Comparison of ENCODE assay signal across 11 cellular contexts in genomic region chr7:94059747-94060146, GRCh38. TPM values are rescaled to one million over a fixed set of nuclear protein-coding genes. Genes with fewer than 3 reads are reported as not detected.
DNase-seq lines count a peak whose midpoint lies in the region; ATAC-seq and TF ChIP-seq lines count a peak whose summit lies in the region.
"Had no signal": no experiment of that assay in that cellular context is flagged by ENCODE, and none has a peak within 500 bp of the region (broad histone marks: within the 10 kb centered on the region; RNA-seq: fewer than 3 reads in every experiment).

No MANE protein-coding gene starts in this region.

- no peak overlapping the region for H3K4ac ChIP-seq in IMR-90 (ENCODE audit: low read depth, low read length)

- H2AFZ ChIP-seq in IMR-90 (replicated peaks; ENCODE audit: low read length, poor library complexity), result no peak overlapping the region

- 0 out of 2 replicates have a peak overlapping the region, but pooled peaks have one; percentile 30 for H2AK5ac ChIP-seq in IMR-90 (ENCODE audit: low read depth, low read length)

- H3K9me1 ChIP-seq in IMR-90 (ENCODE audit: insufficient read depth, low read length), result 0 out of 2 replicates have a peak, but pooled peaks cover 2% of the 10 kb centered on the region

- H3K9ac ChIP-seq in IMR-90 (ENCODE audit: low read depth, low read length), result no peak overlapping the region

- ATAC-seq in GM21423 (IDR thresholded peaks at IDR 0.05; ENCODE audit: unreplicated experiment), result peak; percentile 74
- ATAC-seq in IMR-90 (ENCODE audit: low read depth), result no peak

- no peak overlapping the region; the same call in 1 of the 2 replicates for H3K14ac ChIP-seq in IMR-90 (replicated peaks; ENCODE audit: low read depth, low read length)

- H2BK120ac ChIP-seq in IMR-90 (ENCODE audit: low read depth, low read length), result peak overlapping the region; percentile 62; the same call in 1 of the 2 replicates

- no CpG with 5 or more reads among the region's 5 CpGs for WGBS in IMR-90 (ENCODE audit: extremely low coverage in 2 of 2, insufficient read length in 1 of 2), 2 experiments
- 73% methylated on average over 5 of the region's 5 CpGs for WGBS in esophagus muscularis mucosa

- H3K56ac ChIP-seq in IMR-90 (ENCODE audit: extremely low read depth, insufficient read depth, low read length), result no peak overlapping the region

- dilution Hi-C loops in IMR-90 (cut with HindIII; ENCODE audit: low sequenced_read_pairs, unreplicated experiment), result no loop called here

- peak overlapping the region; percentile 1; the same call in 1 of the 2 replicates for H4K5ac ChIP-seq in IMR-90 (ENCODE audit: low read depth, low read length)

- no peak for TF ChIP-seq EP300 in esophagus muscularis mucosa (IDR thresholded peaks at IDR 0.05)

- CTCF ChIA-PET in IMR-90 (lab: Yijun Ruan, JAX), result interaction anchor here (0.8 kb wide), 1 partner anchor 14 kb away, joined by 4 read pairs; no protein-coding TSS in a partner anchor

- intact Hi-C loops in IMR-90 (cut with micrococcal nuclease), result no loop called here
- intact Hi-C loops in esophagus muscularis mucosa (cut with DNase I), result no loop called here
- intact Hi-C loops in posterior vena cava (cut with DNase I), result no loop called here

- H3K27me3 ChIP-seq in IMR-90 (ENCODE audit: control insufficient read depth, insufficient read depth, low read length) (no peaks in the 10 kb centered on the region), esophagus muscularis mucosa (peaks cover 0 to 9% (median 0%) of the 10 kb centered on the region in 4 donors)

- TF ChIP-seq CTCF in IMR-90 (conservative IDR thresholded peaks at IDR 0.05; ENCODE audit: low read depth, low read length) (no peak), epithelial cell of esophagus (IDR thresholded peaks at IDR 0.05; ENCODE audit: insufficient read depth, low read depth, low read length, missing control alignments) (no peak), esophagus muscularis mucosa (IDR thresholded peaks at IDR 0.05) (no peak)

- no TSS peak for BruUV-seq in IMR-90 (replicated peaks; lab: Mats Ljungman, UMichigan)

- TF ChIP-seq POLR2A in IMR-90 (IDR thresholded peaks at IDR 0.05; ENCODE audit: low read depth, low read length) (no peak), esophagus muscularis mucosa (IDR thresholded peaks at IDR 0.05; ENCODE audit: low read depth) (no peak)

- peak overlapping the region; percentile 21; the same call in 1 of the 2 replicates for H2BK20ac ChIP-seq in IMR-90 (ENCODE audit: low read depth, low read length)

- H3K36me3 ChIP-seq in IMR-90 (ENCODE audit: control insufficient read depth, insufficient read depth, low read length) (no peaks in the 10 kb centered on the region), esophagus muscularis mucosa (no peaks in the 10 kb centered on the region)

- no peaks in the 10 kb centered on the region for H3K79me1 ChIP-seq in IMR-90 (ENCODE audit: low read depth in 1 of 2, low read length in 2 of 2)

- H3K23ac ChIP-seq in IMR-90 (ENCODE audit: low read depth, low read length), result no peak overlapping the region

- peak overlapping the region; percentile 2; the same call in 1 of the 2 replicates for H3K18ac ChIP-seq in IMR-90 (ENCODE audit: low read depth, low read length)

- peak overlapping the region; percentile 39 for H2BK5ac ChIP-seq in IMR-90 (ENCODE audit: low read depth, low read length, poor library complexity, severe bottlenecking)

- H2BK15ac ChIP-seq in IMR-90 (ENCODE audit: low read depth, low read length), result peak overlapping the region; percentile 51

- H3K4me2 ChIP-seq in IMR-90 (ENCODE audit: low read depth, low read length), result no peak overlapping the region

- H3K9me3 ChIP-seq in IMR-90 (ENCODE audit: control insufficient read depth, insufficient read depth, low read length), result no peaks in the 10 kb centered on the region
- H3K9me3 ChIP-seq in esophagus muscularis mucosa, result no peaks in the 10 kb centered on the region

- DNase-seq in Daoy (ENCODE audit: low read depth), result peak; percentile 62
- peak; percentile 70 for DNase-seq in IMR-90
- DNase-seq in epithelial cell of esophagus (ENCODE audit: low read depth), result peak; percentile 39
- DNase-seq in DMS153 treated with DMSO at 0.1 percent for 48 hours (lab: John Stamatoyannopoulos, UW; ENCODE audit: unreplicated experiment), result no peak
- no peak for DNase-seq in esophagus muscularis mucosa (ENCODE audit: extremely low spot score)
- DNase-seq in posterior vena cava (ENCODE audit: low spot score), result no peak
- no peak for DNase-seq in NCI-H2107 (lab: John Stamatoyannopoulos, UW)
- DNase-seq: activated CD8-positive, alpha-beta memory T cell treated with anti-CD3 and anti-CD28 coated beads, Interleukin-2, amount 50 U/mL, for 48 hours; CD4-positive, CD25-positive, alpha-beta regulatory T cell; NCI-H2081 treated with DMSO at 0.1 percent for 48 hours had no signal

- H3K4me3 ChIP-seq in IMR-90 (ENCODE audit: insufficient read depth, low read depth, low read length) (no peak overlapping the region), epithelial cell of esophagus (ENCODE audit: low read length) (no peak overlapping the region), esophagus muscularis mucosa (no peak overlapping the region)

- H4K20me1 ChIP-seq in IMR-90 (ENCODE audit: insufficient read depth, low read length), result no peaks in the 10 kb centered on the region

- H4K91ac ChIP-seq in IMR-90 (ENCODE audit: insufficient read depth, low read depth, low read length), result no peak overlapping the region; the same call in 1 of the 2 replicates

- no peak overlapping the region for H2AK9ac ChIP-seq in IMR-90 (replicated peaks; ENCODE audit: low read depth, low read length, poor library complexity)

- H3K4me1 ChIP-seq in IMR-90 (ENCODE audit: control insufficient read depth, insufficient read depth, low read length) (peaks cover 9% of the 10 kb centered on the region; the same call in 1 of the 2 replicates), esophagus muscularis mucosa (no peaks in the 10 kb centered on the region)

- peak overlapping the region; percentile 8 to 49; a peak in 2 of 4 replicates for H4K8ac ChIP-seq in IMR-90 (ENCODE audit: low read depth in 2 of 2, low read length in 2 of 2)

- POLR2A ChIA-PET in IMR-90 (lab: Charles Lee; ENCODE audit: unreplicated experiment), result interaction anchor here (0.6 kb wide), 1 partner anchor 138 kb away, joined by 3 read pairs; no protein-coding TSS in a partner anchor

- TF ChIP-seq RAD21 in IMR-90 (IDR thresholded peaks at IDR 0.05; ENCODE audit: low read length), result no peak

- H3K27ac ChIP-seq in IMR-90 (ENCODE audit: insufficient read depth, low read length), result no peak overlapping the region
- H3K27ac ChIP-seq in esophagus muscularis mucosa (replicated peaks in 1 of 4), result no peak overlapping the region

- in situ Hi-C loops in IMR-90 (cut with MboI; ENCODE audit: low sequenced_read_pairs), result no loop called here

TF ChIP-seq in IMR-90, 13 proteins besides CTCF, POLR2A, EP300 and RAD21:
- TF ChIP-seq MAFK (IDR thresholded peaks at IDR 0.05; ENCODE audit: low read depth, low read length) (no peak), CEBPB (IDR thresholded peaks at IDR 0.05; ENCODE audit: low read depth, low read length) (peak; percentile 84), BHLHE40 (IDR thresholded peaks at IDR 0.05; ENCODE audit: low read depth, low read length) (no peak)

RNA-seq across cellular contexts. Expression of gene BET1, which starts 55.6 kb away (rescaled TPM):
- 36.8 and 61.2 TPM in 2 replicates for total RNA-seq in Daoy (2014; rRNA removed; shearing (Covaris generic))
- total RNA-seq in IMR-90 (2012; rRNA removed) (9.9 and 36.4 TPM in 2 replicates), esophagus muscularis mucosa (10 to 100 TPM; 10.5 to 15.8 (median 12.6) TPM), posterior vena cava (10 to 100 TPM; 17.0 to 19.2 TPM)
- polyA plus RNA-seq in IMR-90 (2012; rRNA removed), result 21.6 and 33.2 TPM in 2 replicates
- 4.5 and 8.7 TPM in 2 replicates for polyA plus RNA-seq in IMR-90 (2012; cell fraction: cytosol; rRNA removed)
- polyA plus RNA-seq in IMR-90 (2012; cell fraction: nucleus; rRNA removed; ENCODE audit: low replicate concordance), result 1.8 and 10.5 TPM in 2 replicates

Comparison
In these comparisons a context has a peak if more than half of its experiments do, and no peak if none do; other contexts are left out.
1. DNase-seq: peak in Daoy (single experiment), IMR-90 (single experiment) and epithelial cell of esophagus (single experiment); none in DMS153 treated with DMSO at 0.1 percent for 48 hours (single experiment), esophagus muscularis mucosa (single experiment), posterior vena cava (single experiment) and NCI-H2107 (single experiment).